ENCODE assay signal across 8 cellular contexts in genomic region chr10:72319416-72320254, GRCh38. TPM values are rescaled to one million over a fixed set of nuclear protein-coding genes. Genes with fewer than 3 reads are reported as not detected.
DNase-seq lines count a peak whose midpoint lies in the region; ATAC-seq and TF ChIP-seq lines count a peak whose summit lies in the region.

No MANE protein-coding gene starts in this region.

- peak; percentile 75 for ATAC-seq in GM18867 (IDR thresholded peaks at IDR 0.05; ENCODE audit: unreplicated experiment)
- peak; percentile 40 for ATAC-seq in HG03066 (IDR thresholded peaks at IDR 0.05; ENCODE audit: low read depth, unreplicated experiment)
- peak; percentile 92 for ATAC-seq in lower lobe of right lung

- TF ChIP-seq CTCF in AG04449 (IDR thresholded peaks at IDR 0.05; ENCODE audit: insufficient read depth, low read length, missing control alignments): no peak
- TF ChIP-seq CTCF in dorsolateral prefrontal cortex (IDR thresholded peaks at IDR 0.05 in 54 of 56, conservative IDR thresholded peaks at IDR 0.05 in 2 of 56; ENCODE audit: low read depth in 1 of 56, partially characterized antibody in 56 of 56): peak in 14 of 56 donors; percentile 4 to 31 (median 20)
- TF ChIP-seq CTCF in lower lobe of right lung (IDR thresholded peaks at IDR 0.05): no peak

- H3K9me3 ChIP-seq in lower lobe of right lung: no peaks in the 10 kb centered on the region

- peaks cover 98% of the 10 kb centered on the region for H3K4me1 ChIP-seq in lower lobe of right lung

- H3K4me3 ChIP-seq in AG04449 (ENCODE audit: low read depth, low read length): peak overlapping the region; percentile 47
- H3K4me3 ChIP-seq in dorsolateral prefrontal cortex: peak overlapping the region; percentile 35 to 70 (median 53)
- peak overlapping the region; percentile 52 for H3K4me3 ChIP-seq in lower lobe of right lung

- H3K27me3 ChIP-seq in dorsolateral prefrontal cortex (no peaks in the 10 kb centered on the region), lower lobe of right lung (ENCODE audit: low read depth) (no peaks in the 10 kb centered on the region)

- POLR2A ChIA-PET in AG04449 (lab: Yijun Ruan, JAX): interaction anchor here (0.6 to 4.6 kb wide), 6 partner anchors 12 to 60 kb away, joined by 3 to 106 read pairs (median 9); partner anchors contain the start of gene DDIT4

- no peaks in the 10 kb centered on the region for H3K36me3 ChIP-seq in lower lobe of right lung

- intact Hi-C loops in dorsolateral prefrontal cortex (cut with DNase I) (loop anchor here in 1 of 2 donors (5.0 kb wide), 1 partner anchor 97 kb away; no protein-coding TSS in a partner anchor), lower lobe of right lung (cut with DNase I) (no loop called here)

- CTCF ChIA-PET in AG04449 (lab: Yijun Ruan, JAX): interaction anchor here (0.9 to 2.8 kb wide), 4 partner anchors 8 to 515 kb away, joined by 3 to 20 read pairs (median 4); partner anchors contain the start of gene DDIT4

- DNase-seq in AG04449 (ENCODE audit: low read depth, low spot score) (no peak), NCI-H345 (lab: John Stamatoyannopoulos, UW) (peak; percentile 77), dorsolateral prefrontal cortex (peak in 9 of 10 donors; percentile 58 to 90 (median 81)), lower lobe of right lung (peak; percentile 97)
- peak; percentile 78 to 83 for DNase-seq in activated CD4-positive, alpha-beta T cell treated with anti-CD3 and anti-CD28 coated beads, Interleukin-2, amount 50 U/mL, for 24 hours (ENCODE audit: low read depth in 1 of 2, low spot score in 1 of 2)
- DNase-seq in stimulated activated CD4-positive, alpha-beta T cell treated with anti-CD3 and anti-CD28 coated beads, TNF-alpha, amount 100 ng/mL, for 24 hours (ENCODE audit: low read depth in 3 of 3): peak; percentile 70 to 90 (median 83)

- H3K27ac ChIP-seq in dorsolateral prefrontal cortex (peak overlapping the region; percentile 40 to 98 (median 92)), lower lobe of right lung (peak overlapping the region; percentile 89)

RNA-seq across cellular contexts. Expression of gene DNAJB12, which starts 35.1 kb away (rescaled TPM):
- total RNA-seq in dorsolateral prefrontal cortex (10 to 100 TPM; 25.5 to 44.3 (median 34.1) TPM), lower lobe of right lung (44.7 TPM)

RNA-seq across cellular contexts. Expression of gene DDIT4, which starts 45.9 kb away (rescaled TPM):
- total RNA-seq in dorsolateral prefrontal cortex (100 to 1,000 TPM in 73 of 120 experiments, 10 to 100 TPM in 47; 33.5 to 407 (median 111) TPM), lower lobe of right lung (161 TPM)

Comparison
In these comparisons a context has a peak if more than half of its experiments do, and no peak if none do; other contexts are left out.
1. ATAC-seq: peak in every context shown above with its lines; median percentile 92 in lower lobe of right lung; 75 in GM18867; 40 in HG03066.